Comparison of ENCODE assay signal across 1 cellular context in genomic region chr1:9234223-9235122, GRCh38.
A peak's percentile ranks its signal among the peaks of the same experiment; 100 is the strongest.
TF ChIP-seq lines count a peak whose summit lies in the region.

Gene H6PD (plus strand): TSS chr1:9234774. CDS start chr1:9244935, 10,161 bp downstream.

TF ChIP-seq in A549, 52 proteins besides CTCF, POLR2A, EP300 and RAD21 (continued from another document):
- TF ChIP-seq HDAC2 (IDR thresholded peaks at IDR 0.05) (peak; percentile 73; the same call in 1 of the 2 replicates), TP53 (CRISPR knock-in tag; IDR thresholded peaks at IDR 0.05) (no peak), CEBPB (IDR thresholded peaks at IDR 0.05) (no peak), CBX8 (IDR thresholded peaks at IDR 0.05) (no peak), ATOH8 (CRISPR knock-in tag; IDR thresholded peaks at IDR 0.05; ENCODE audit: low read depth) (no peak), HOXB5 (CRISPR knock-in tag; IDR thresholded peaks at IDR 0.05) (0 out of 2 replicates have a peak, but pooled peaks have one; percentile 24), MAX (IDR thresholded peaks at IDR 0.05) (peak; percentile 52), HOXB13 (CRISPR knock-in tag; IDR thresholded peaks at IDR 0.05; ENCODE audit: low read depth) (no peak), JUNB (IDR thresholded peaks at IDR 0.05) (no peak), PHF8 (IDR thresholded peaks at IDR 0.05; ENCODE audit: borderline replicate concordance, low read depth) (peak; percentile 86), BCL3 (IDR thresholded peaks at IDR 0.05) (peak; percentile 88; the same call in 1 of the 3 replicates), REST (IDR thresholded peaks at IDR 0.05) (no peak), HEYL (CRISPR knock-in tag; IDR thresholded peaks at IDR 0.05) (no peak), ZFP36 (IDR thresholded peaks at IDR 0.05; ENCODE audit: borderline replicate concordance, partially characterized antibody) (no peak), SREBF2 (IDR thresholded peaks at IDR 0.05) (no peak), BHLHE40 (IDR thresholded peaks at IDR 0.05; ENCODE audit: low read depth, low read length) (no peak), FOSL2 (IDR thresholded peaks at IDR 0.05) (no peak), FOSL2 (CRISPR knock-in tag; IDR thresholded peaks at IDR 0.05) (no peak), MAFK (IDR thresholded peaks at IDR 0.05; ENCODE audit: partially characterized antibody) (no peak), MYC (IDR thresholded peaks at IDR 0.05; ENCODE audit: borderline replicate concordance, low read length) (no peak), ZSCAN20 (CRISPR knock-in tag; IDR thresholded peaks at IDR 0.05) (no peak), PBX3 (IDR thresholded peaks at IDR 0.05) (no peak), NFE2L2 (conservative IDR thresholded peaks at IDR 0.05; ENCODE audit: low read length) (no peak)
